Comparison of ENCODE assay signal across 8 cellular contexts in genomic region chr9:136545065-136545965, GRCh38. TPM values are rescaled to one million over a fixed set of nuclear protein-coding genes. Genes with fewer than 3 reads are reported as not detected.
A peak's percentile ranks its signal among the peaks of the same experiment; 100 is the strongest.
DNase-seq lines count a peak whose midpoint lies in the region; ATAC-seq and TF ChIP-seq lines count a peak whose summit lies in the region.

No MANE protein-coding gene starts in this region.

- H3K4me1 ChIP-seq in muscle layer of duodenum (ENCODE audit: control insufficient read depth in 1 of 2, insufficient read depth in 2 of 2, low read length in 2 of 2) (peaks cover 17 to 71% of the 10 kb centered on the region in 2 donors), thyroid gland (peaks cover 15 to 41% of the 10 kb centered on the region in 2 donors)

- 0% methylated on average over 8 to 24 of the region's 114 CpGs for WGBS in thyroid gland, 2 donors

- peak; percentile 66 for DNase-seq in DMS53 (lab: John Stamatoyannopoulos, UW)
- DNase-seq in DMS53 treated with DMSO at 0.1 percent for 48 hours (lab: John Stamatoyannopoulos, UW; ENCODE audit: unreplicated experiment), result no peak
- peak; percentile 48 to 49 for DNase-seq in activated CD4-positive, alpha-beta T cell treated with anti-CD3 and anti-CD28 coated beads for 24 hours (ENCODE audit: low read depth in 2 of 2)
- DNase-seq in coronary artery (ENCODE audit: low spot score), result no peak
- peak; percentile 34 to 38 for DNase-seq in thyroid gland
- no peak for DNase-seq in OCI-M2 (lab: John Stamatoyannopoulos, UW; ENCODE audit: unreplicated experiment)

- no peak for TF ChIP-seq POLR2A in thyroid gland (IDR thresholded peaks at IDR 0.05)

- H3K9me3 ChIP-seq in muscle layer of duodenum (ENCODE audit: control insufficient read depth in 1 of 2, low read length in 2 of 2) (no peaks in the 10 kb centered on the region), thyroid gland (no peaks in the 10 kb centered on the region)

- no peaks in the 10 kb centered on the region for H3K27me3 ChIP-seq in muscle layer of duodenum (ENCODE audit: low read depth, low read length)
- H3K27me3 ChIP-seq in thyroid gland, result no peaks in the 10 kb centered on the region

- H3K4me3 ChIP-seq in coronary artery (peak overlapping the region; percentile 87), muscle layer of duodenum (ENCODE audit: low read depth in 1 of 2, low read length in 2 of 2) (peak overlapping the region; percentile 81 to 94), thyroid gland (replicated peaks in 1 of 3) (peak overlapping the region; percentile 7 to 90 (median 88))

- TF ChIP-seq CTCF in coronary artery (IDR thresholded peaks at IDR 0.05) (no peak), thyroid gland (IDR thresholded peaks at IDR 0.05) (peak in 1 of 6 experiments; percentile 25)

- H3K36me3 ChIP-seq in muscle layer of duodenum (ENCODE audit: control insufficient read depth in 1 of 2, insufficient read depth in 2 of 2, low read length in 2 of 2) (peaks cover 8 to 13% of the 10 kb centered on the region in 2 donors), thyroid gland (no peaks in the 10 kb centered on the region)

- intact Hi-C loops in thyroid gland (cut with DNase I), result no loop called here

- H3K27ac ChIP-seq in coronary artery, result peak overlapping the region; percentile 84 to 97
- peak overlapping the region; percentile 67 for H3K27ac ChIP-seq in muscle layer of duodenum (ENCODE audit: low read length)
- peak overlapping the region; percentile 78 to 88 (median 86) for H3K27ac ChIP-seq in thyroid gland

- peak; percentile 18 for ATAC-seq in HG03432 (IDR thresholded peaks at IDR 0.05; ENCODE audit: unreplicated experiment)

RNA-seq across cellular contexts. Expression of gene NOTCH1, which starts 0.5 kb away (rescaled TPM):
- 10 to 100 TPM; 19.6 to 35.4 (median 23.2) TPM for total RNA-seq in thyroid gland

Comparison
In these comparisons a context has a peak if more than half of its experiments do, and no peak if none do; other contexts are left out.
1. DNase-seq: peak in DMS53 (single experiment), activated CD4-positive, alpha-beta T cell treated with anti-CD3 and anti-CD28 coated beads for 24 hours (2 of 2) and thyroid gland (2 of 2); none in DMS53 treated with DMSO at 0.1 percent for 48 hours (single experiment), coronary artery (single experiment) and OCI-M2 (single experiment).
2. Peak in every context shown above with its lines, with median percentiles within 50 percentile points of each other: H3K27ac ChIP-seq and H3K4me3 ChIP-seq.